ENCODE assay signal across 15 cellular contexts in genomic region chr11:96237759-96238158, GRCh38.
DNase-seq lines count a peak whose midpoint lies in the region; ATAC-seq and TF ChIP-seq lines count a peak whose summit lies in the region.
"Had no signal": no experiment of that assay in that cellular context is flagged by ENCODE, and none has a peak within 500 bp of the region (broad histone marks: within the 10 kb centered on the region; RNA-seq: fewer than 3 reads in every experiment).

No MANE protein-coding gene starts in this region.

- peaks cover 41% of the 10 kb centered on the region for H3K4me1 ChIP-seq in HUES48 (ENCODE audit: control insufficient read depth, insufficient read depth, low read length)
- peaks cover 62% of the 10 kb centered on the region for H3K4me1 ChIP-seq in hepatocyte (ENCODE audit: insufficient read depth)
- H3K4me1 ChIP-seq in thyroid gland: peaks cover 17 to 28% of the 10 kb centered on the region in 2 donors

- no peak overlapping the region for H3K27ac Mint-ChIP-seq in natural killer cell
- H3K27ac Mint-ChIP-seq: mesothelial cell of epicardium; stimulated activated memory B cell treated with anti-CD40 and anti-IgM and Interleukin-4, amounts not matched to agents 10 μg/mL and 1 μg/mL and 100 μg/mL, for 72 hours had no signal

- 41% methylated on average over 2 of the region's 2 CpGs for WGBS in hepatocyte (ENCODE audit: low lambda C conversion rate, missing lambda C conversion rate)
- WGBS in lower leg skin, 2 donors: 60% methylated on average over 2 of the region's 2 CpGs
- 34 to 44% methylated on average over 2 of the region's 2 CpGs for WGBS in thyroid gland, 2 donors

- peak; percentile 34 for DNase-seq in COR-L47 (lab: John Stamatoyannopoulos, UW)
- DNase-seq in NCI-H82 (lab: John Stamatoyannopoulos, UW): peak; percentile 89
- DNase-seq in hepatocyte (ENCODE audit: low spot score): no peak
- DNase-seq in NCI-H146 (lab: John Stamatoyannopoulos, UW): no peak
- no peak for DNase-seq in natural killer cell
- DNase-seq in lower leg skin (ENCODE audit: low spot score in 2 of 2): no peak
- no peak for DNase-seq in thyroid gland
- DNase-seq: activated CD4-positive, alpha-beta T cell treated with anti-CD3 and anti-CD28 coated beads for 48 hours; activated naive CD4-positive, alpha-beta T cell; dermis blood vessel endothelial cell; Karpas-422; NCI-H1930 had no signal

- H3K27ac ChIP-seq in HUES48 (ENCODE audit: low read depth, low read length) (peak overlapping the region; percentile 57), hepatocyte (peak overlapping the region; percentile 83), thyroid gland (no peak overlapping the region)

- peak overlapping the region; percentile 34 for H3K4me2 ChIP-seq in hepatocyte

- peaks cover 56% of the 10 kb centered on the region for H3K79me2 ChIP-seq in hepatocyte

- no peak for TF ChIP-seq POLR2A in lower leg skin (IDR thresholded peaks at IDR 0.05)
- TF ChIP-seq POLR2A in thyroid gland (IDR thresholded peaks at IDR 0.05): no peak

- H3K4me3 Mint-ChIP-seq in natural killer cell: no peak overlapping the region
- H3K4me3 Mint-ChIP-seq: mesothelial cell of epicardium; stimulated activated memory B cell treated with anti-CD40 and anti-IgM and Interleukin-4, amounts not matched to agents 10 μg/mL and 1 μg/mL and 100 μg/mL, for 72 hours had no signal

- intact Hi-C loops in natural killer cell (cut with micrococcal nuclease) (no loop called here), lower leg skin (cut with DNase I; ENCODE audit: low total_unique reads) (no loop called here), thyroid gland (cut with DNase I) (no loop called here)

- H3K36me3 ChIP-seq in HUES48 (ENCODE audit: control insufficient read depth, insufficient read depth, low read length) (no peaks in the 10 kb centered on the region), hepatocyte (replicated peaks; ENCODE audit: insufficient read depth, low read depth) (no peaks in the 10 kb centered on the region), thyroid gland (no peaks in the 10 kb centered on the region)

- no peak overlapping the region for H3K9ac ChIP-seq in HUES48 (ENCODE audit: low read depth, low read length)

- no peaks in the 10 kb centered on the region for H3K9me2 ChIP-seq in hepatocyte (replicated peaks; ENCODE audit: insufficient read depth)

- H3K9me3 Mint-ChIP-seq in natural killer cell: no peaks in the 10 kb centered on the region
- H3K9me3 Mint-ChIP-seq: mesothelial cell of epicardium; stimulated activated memory B cell treated with anti-CD40 and anti-IgM and Interleukin-4, amounts not matched to agents 10 μg/mL and 1 μg/mL and 100 μg/mL, for 72 hours had no signal

- H3K9me3 ChIP-seq in HUES48 (ENCODE audit: control insufficient read depth, insufficient read depth, low read length): no peaks in the 10 kb centered on the region
- no peaks in the 10 kb centered on the region for H3K9me3 ChIP-seq in hepatocyte (ENCODE audit: low read depth)
- H3K9me3 ChIP-seq in thyroid gland: no peaks in the 10 kb centered on the region

- H3K4me3 ChIP-seq in HUES48 (ENCODE audit: low read depth, low read length): no peak overlapping the region
- no peak overlapping the region for H3K4me3 ChIP-seq in hepatocyte
- no peak overlapping the region for H3K4me3 ChIP-seq in lower leg skin (ENCODE audit: low read depth, poor library complexity, severe bottlenecking)
- no peak overlapping the region for H3K4me3 ChIP-seq in thyroid gland (replicated peaks in 1 of 3)

- no peaks in the 10 kb centered on the region for H3K27me3 Mint-ChIP-seq in natural killer cell (ENCODE audit: low read depth in 2 of 2)
- H3K27me3 Mint-ChIP-seq: stimulated activated memory B cell treated with anti-CD40 and anti-IgM and Interleukin-4, amounts not matched to agents 10 μg/mL and 1 μg/mL and 100 μg/mL, for 72 hours had no signal

- H2AFZ ChIP-seq in hepatocyte: no peak overlapping the region

- TF ChIP-seq CTCF in hepatocyte (IDR thresholded peaks at IDR 0.05; ENCODE audit: poor library complexity): no peak
- TF ChIP-seq CTCF in natural killer cell (IDR thresholded peaks at IDR 0.05): no peak
- TF ChIP-seq CTCF in lower leg skin (IDR thresholded peaks at IDR 0.05): no peak
- no peak for TF ChIP-seq CTCF in thyroid gland (IDR thresholded peaks at IDR 0.05)

- no peak for ATAC-seq in natural killer cell
- ATAC-seq: stimulated activated memory B cell treated with anti-CD40 and anti-IgM and Interleukin-4, amounts not matched to agents 10 μg/mL and 1 μg/mL and 100 μg/mL, for 72 hours had no signal

- H4K20me1 ChIP-seq in hepatocyte (ENCODE audit: insufficient read depth, poor library complexity, severe bottlenecking): no peaks in the 10 kb centered on the region

- H3K27me3 ChIP-seq in HUES48 (ENCODE audit: control insufficient read depth, insufficient read depth, low read length): no peaks in the 10 kb centered on the region
- H3K27me3 ChIP-seq in hepatocyte: no peaks in the 10 kb centered on the region
- no peaks in the 10 kb centered on the region for H3K27me3 ChIP-seq in thyroid gland

- no peaks in the 10 kb centered on the region for H3K36me3 Mint-ChIP-seq in natural killer cell

- H3K4me1 Mint-ChIP-seq in natural killer cell: peaks cover 1 to 7% of the 10 kb centered on the region in 2 donors

Comparison
In these comparisons a context has a peak if more than half of its experiments do, and no peak if none do; other contexts are left out.
1. DNase-seq: peak in COR-L47 (single experiment) and NCI-H82 (single experiment); none in hepatocyte (single experiment), NCI-H146 (single experiment), natural killer cell (single experiment), lower leg skin (0 of 2) and thyroid gland (0 of 2).
2. H3K27ac ChIP-seq: peak in HUES48 (single experiment) and hepatocyte (single experiment); none in thyroid gland (0 of 3).